ENCODE assay signal across 2 cellular contexts in the genomic region with DNA sequence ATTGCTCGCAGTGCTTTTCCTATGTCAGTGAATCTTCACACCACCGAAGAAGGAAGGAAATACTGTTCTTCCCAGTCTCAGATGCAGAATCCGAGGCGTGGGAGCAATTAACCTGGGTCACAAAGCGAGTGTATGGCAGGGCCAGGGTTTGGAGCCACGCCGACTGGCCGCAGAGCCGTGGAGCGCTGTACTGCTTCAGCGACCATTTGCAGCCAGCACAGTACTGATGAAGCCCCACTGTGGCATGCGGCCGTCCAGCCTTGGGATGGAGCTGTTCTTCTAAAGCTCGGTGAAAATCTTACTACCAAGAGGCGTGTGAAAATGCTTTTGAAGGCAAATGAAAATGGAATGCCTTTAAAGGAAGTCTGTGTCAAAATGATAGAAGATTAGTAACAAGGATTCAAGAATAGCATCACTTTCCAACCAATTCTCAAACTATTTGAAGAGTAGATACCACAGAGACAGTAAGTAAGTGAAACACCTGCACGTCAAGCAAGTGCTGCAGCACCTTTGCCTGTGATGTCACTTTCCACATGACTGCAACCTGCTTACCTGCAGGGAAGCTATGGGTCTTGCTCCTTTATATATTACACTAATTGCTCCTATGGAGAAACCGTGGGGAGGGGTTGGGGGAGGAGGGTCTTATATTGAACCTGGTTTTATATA.
A peak's percentile ranks its signal among the peaks of the same experiment; 100 is the strongest.
TF ChIP-seq lines count a peak whose summit lies in the region.

No MANE protein-coding gene starts in this region.

TF ChIP-seq in GM12878, 131 proteins besides CTCF, POLR2A, EP300 and RAD21:
- no peak for TF ChIP-seq NR2C2 (IDR thresholded peaks at IDR 0.05; ENCODE audit: borderline replicate concordance, control insufficient read depth, insufficient read length, low read depth)
- TF ChIP-seq, protein P1, sequence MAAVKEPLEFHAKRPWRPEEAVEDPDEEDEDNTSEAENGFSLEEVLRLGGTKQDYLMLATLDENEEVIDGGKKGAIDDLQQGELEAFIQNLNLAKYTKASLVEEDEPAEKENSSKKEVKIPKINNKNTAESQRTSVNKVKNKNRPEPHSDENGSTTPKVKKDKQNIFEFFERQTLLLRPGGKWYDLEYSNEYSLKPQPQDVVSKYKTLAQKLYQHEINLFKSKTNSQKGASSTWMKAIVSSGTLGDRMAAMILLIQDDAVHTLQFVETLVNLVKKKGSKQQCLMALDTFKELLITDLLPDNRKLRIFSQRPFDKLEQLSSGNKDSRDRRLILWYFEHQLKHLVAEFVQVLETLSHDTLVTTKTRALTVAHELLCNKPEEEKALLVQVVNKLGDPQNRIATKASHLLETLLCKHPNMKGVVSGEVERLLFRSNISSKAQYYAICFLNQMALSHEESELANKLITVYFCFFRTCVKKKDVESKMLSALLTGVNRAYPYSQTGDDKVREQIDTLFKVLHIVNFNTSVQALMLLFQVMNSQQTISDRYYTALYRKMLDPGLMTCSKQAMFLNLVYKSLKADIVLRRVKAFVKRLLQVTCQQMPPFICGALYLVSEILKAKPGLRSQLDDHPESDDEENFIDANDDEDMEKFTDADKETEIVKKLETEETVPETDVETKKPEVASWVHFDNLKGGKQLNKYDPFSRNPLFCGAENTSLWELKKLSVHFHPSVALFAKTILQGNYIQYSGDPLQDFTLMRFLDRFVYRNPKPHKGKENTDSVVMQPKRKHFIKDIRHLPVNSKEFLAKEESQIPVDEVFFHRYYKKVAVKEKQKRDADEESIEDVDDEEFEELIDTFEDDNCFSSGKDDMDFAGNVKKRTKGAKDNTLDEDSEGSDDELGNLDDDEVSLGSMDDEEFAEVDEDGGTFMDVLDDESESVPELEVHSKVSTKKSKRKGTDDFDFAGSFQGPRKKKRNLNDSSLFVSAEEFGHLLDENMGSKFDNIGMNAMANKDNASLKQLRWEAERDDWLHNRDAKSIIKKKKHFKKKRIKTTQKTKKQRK (IDR thresholded peaks at IDR 0.05; ENCODE audit: low read depth, low read length), result no peak
- TF ChIP-seq CREB1 (IDR thresholded peaks at IDR 0.05; ENCODE audit: low read depth), result 0 out of 2 replicates have a peak, but pooled peaks have one; percentile 13
- TF ChIP-seq NR2F1 (conservative IDR thresholded peaks at IDR 0.05), result no peak

TF ChIP-seq in neural cell, 6 proteins besides CTCF, POLR2A, EP300 and RAD21:
- TF ChIP-seq MXI1 (conservative IDR thresholded peaks at IDR 0.05; ENCODE audit: poor library complexity, severe bottlenecking), result no peak
- TF ChIP-seq EZH2 (IDR thresholded peaks at IDR 0.05; ENCODE audit: borderline replicate concordance, insufficient read depth, low read length, poor library complexity, severe bottlenecking), result no peak
- no peak for TF ChIP-seq POLR2AphosphoS5 (IDR thresholded peaks at IDR 0.05)
- no peak for TF ChIP-seq SMC3 (conservative IDR thresholded peaks at IDR 0.05; ENCODE audit: poor library complexity)
- TF ChIP-seq TAF1 (IDR thresholded peaks at IDR 0.05; ENCODE audit: low read depth), result no peak
TF ChIP-seq in neural cell: peak in this region for 0.
